1 cellular context compared by ENCODE assay signal in genomic region chr11:73306069-73306468, GRCh38.
TF ChIP-seq lines count a peak whose summit lies in the region.

No MANE protein-coding gene starts in this region.

TF ChIP-seq in K562, 482 proteins besides CTCF, POLR2A, EP300 and RAD21:
- TF ChIP-seq U2AF1 (optimal IDR thresholded peaks at IDR 0.05; ENCODE audit: low read depth, low read length) (no peak), FOXP4 (CRISPR knock-in tag; IDR thresholded peaks at IDR 0.05; ENCODE audit: borderline replicate concordance) (no peak)
